31 cellular contexts compared by ENCODE assay signal in the genomic region with DNA sequence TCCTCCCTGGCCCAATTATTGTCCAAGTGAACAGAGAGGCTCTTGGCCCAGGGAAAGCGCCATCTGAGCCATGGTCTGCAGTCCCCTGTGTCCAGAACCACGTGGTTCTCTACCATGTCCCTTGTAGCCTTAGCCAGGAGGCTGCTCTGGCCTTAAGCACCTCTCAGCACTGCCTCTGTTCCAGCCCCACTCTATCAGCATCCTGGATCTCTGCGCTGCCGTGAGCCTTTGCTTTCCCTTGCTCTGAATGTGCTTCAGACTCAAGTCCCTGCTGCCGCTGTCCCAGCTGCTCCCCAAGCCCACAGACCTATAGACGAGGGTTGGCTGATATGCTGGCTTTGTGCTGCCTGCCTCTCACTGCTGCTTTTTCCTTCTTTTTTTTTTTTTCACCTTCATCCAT.
"Had no signal": no experiment of that assay in that cellular context is flagged by ENCODE, and none has a peak within 500 bp of the region (broad histone marks: within the 10 kb centered on the region; RNA-seq: fewer than 3 reads in every experiment).

No MANE protein-coding gene starts in this region.

- H3K9me3 ChIP-seq: left lung, lower lobe of right lung, pancreas, prostate gland, testis, thyroid gland, transverse colon, upper lobe of left lung had no signal

- H3K9me3 Mint-ChIP-seq: immature natural killer cell; naive thymus-derived CD8-positive, alpha-beta T cell; nephron; neural crest cell; stimulated activated memory B cell treated with anti-CD40 and anti-IgM and Interleukin-4, amounts not matched to agents 10 μg/mL and 1 μg/mL and 100 μg/mL, for 72 hours; stimulated activated naive CD8-positive, alpha-beta T cell treated with anti-CD3 and anti-CD28 coated beads, Interleukin-15, amount 100 ng/mL, for 72 hours had no signal

- H3K27ac Mint-ChIP-seq: immature natural killer cell; naive thymus-derived CD8-positive, alpha-beta T cell; nephron; stimulated activated memory B cell treated with anti-CD40 and anti-IgM and Interleukin-4, amounts not matched to agents 10 μg/mL and 1 μg/mL and 100 μg/mL, for 72 hours; stimulated activated naive CD8-positive, alpha-beta T cell treated with anti-CD3 and anti-CD28 coated beads, Interleukin-15, amount 100 ng/mL, for 72 hours had no signal

- H3K4me1 Mint-ChIP-seq: immature natural killer cell; nephron; neural crest cell; stimulated activated memory B cell treated with anti-CD40 and anti-IgM and Interleukin-4, amounts not matched to agents 10 μg/mL and 1 μg/mL and 100 μg/mL, for 72 hours; stimulated activated naive CD8-positive, alpha-beta T cell treated with anti-CD3 and anti-CD28 coated beads, Interleukin-15, amount 100 ng/mL, for 72 hours had no signal

- H3K27me3 Mint-ChIP-seq: naive thymus-derived CD8-positive, alpha-beta T cell; stimulated activated memory B cell treated with anti-CD40 and anti-IgM and Interleukin-4, amounts not matched to agents 10 μg/mL and 1 μg/mL and 100 μg/mL, for 72 hours; stimulated activated naive CD8-positive, alpha-beta T cell treated with anti-CD3 and anti-CD28 coated beads, Interleukin-15, amount 100 ng/mL, for 72 hours had no signal

- H3K27ac ChIP-seq: left lung, lower lobe of right lung, pancreas, prostate gland, skin epidermis, testis, thyroid gland, transverse colon, upper lobe of left lung had no signal

- H3K4me1 ChIP-seq: left lung, lower lobe of right lung, pancreas, prostate gland, testis, thyroid gland, transverse colon, upper lobe of left lung had no signal

- H3K4me3 ChIP-seq: left lung, lower lobe of right lung, pancreas, prostate gland, skin epidermis, testis, thyroid gland, transverse colon, upper lobe of left lung had no signal

- H3K36me3 Mint-ChIP-seq: stimulated activated memory B cell treated with anti-CD40 and anti-IgM and Interleukin-4, amounts not matched to agents 10 μg/mL and 1 μg/mL and 100 μg/mL, for 72 hours had no signal

- DNase-seq: hypothalamus; immature natural killer cell; kidney; left colon; left lung; lower lobe of right lung; mammary epithelial cell; mesenchymal stem cell; naive thymus-derived CD8-positive, alpha-beta T cell; nucleus accumbens; pancreas; posterior cingulate gyrus; retina; right cardiac atrium; stimulated activated CD4-positive, alpha-beta T cell treated with anti-CD3 and anti-CD28 coated beads, Interleukin-12 subunit alpha, Interleukin-12 subunit beta, amount 100 ng/mL, for 4 hours; stimulated activated CD4-positive, alpha-beta T cell treated with anti-CD3 and anti-CD28 coated beads, Interleukin-4, amount 100 ng/mL, for 24 hours; stimulated activated naive CD4-positive, alpha-beta T cell treated with Interleukin-2 at 50 U/mL for 16 hours; stimulated activated naive CD8-positive, alpha-beta T cell treated with anti-CD3 and anti-CD28 coated beads, Interleukin-15, amount 100 ng/mL, for 72 hours; substantia nigra; testis; thyroid gland; transverse colon; upper lobe of left lung had no signal

- FAIRE-seq: islet of Langerhans, kidney, pancreas, urothelium cell line had no signal

- H3K4me3 Mint-ChIP-seq: immature natural killer cell; naive thymus-derived CD8-positive, alpha-beta T cell; nephron; neural crest cell; stimulated activated memory B cell treated with anti-CD40 and anti-IgM and Interleukin-4, amounts not matched to agents 10 μg/mL and 1 μg/mL and 100 μg/mL, for 72 hours; stimulated activated naive CD8-positive, alpha-beta T cell treated with anti-CD3 and anti-CD28 coated beads, Interleukin-15, amount 100 ng/mL, for 72 hours had no signal

- ATAC-seq: left colon; left lung; lower lobe of right lung; naive thymus-derived CD8-positive, alpha-beta T cell; pancreas; right cardiac atrium; sciatic nerve; stimulated activated memory B cell treated with anti-CD40 and anti-IgM and Interleukin-4, amounts not matched to agents 10 μg/mL and 1 μg/mL and 100 μg/mL, for 72 hours; stimulated activated naive CD8-positive, alpha-beta T cell treated with anti-CD3 and anti-CD28 coated beads, Interleukin-15, amount 100 ng/mL, for 72 hours had no signal

- H3K27me3 ChIP-seq: left lung, pancreas, testis, thyroid gland, transverse colon, upper lobe of left lung had no signal

- H3K36me3 ChIP-seq: prostate gland, thyroid gland, transverse colon had no signal
